8 cellular contexts compared by ENCODE assay signal in genomic region chr14:105485720-105486332, GRCh38. TPM values are rescaled to one million over a fixed set of nuclear protein-coding genes. Genes with fewer than 3 reads are reported as not detected.
A peak's percentile ranks its signal among the peaks of the same experiment; 100 is the strongest.
DNase-seq lines count a peak whose midpoint lies in the region; ATAC-seq and TF ChIP-seq lines count a peak whose summit lies in the region.

No MANE protein-coding gene starts in this region.

- H3K4me3 ChIP-seq in HL-60 (replicated peaks; ENCODE audit: insufficient read depth, low read length), result no peak overlapping the region
- peak overlapping the region in 2 of 4 donors; percentile 83 to 86 for H3K4me3 ChIP-seq in esophagus squamous epithelium
- no peak overlapping the region for H3K4me3 ChIP-seq in retinal pigment epithelial cell (ENCODE audit: low read length)

- 40% methylated on average over 1 of the region's 21 CpGs; no CpG with 5 or more reads in 1 of the 2 donors for WGBS in esophagus squamous epithelium, 2 donors

- peak; percentile 32; the same call in 1 of the 2 replicates for TF ChIP-seq CTCF in C4-2B (conservative IDR thresholded peaks at IDR 0.05)
- peak; percentile 17 for TF ChIP-seq CTCF in HL-60 (IDR thresholded peaks at IDR 0.05; ENCODE audit: insufficient read depth, low read length)
- TF ChIP-seq CTCF in esophagus squamous epithelium (IDR thresholded peaks at IDR 0.05), result no peak
- peak; percentile 56 for TF ChIP-seq CTCF in retinal pigment epithelial cell (conservative IDR thresholded peaks at IDR 0.05; ENCODE audit: low read depth, low read length)

- H3K27me3 ChIP-seq in HL-60 (ENCODE audit: insufficient read depth, poor library complexity, severe bottlenecking) (peaks cover 16% of the 10 kb centered on the region), esophagus squamous epithelium (peaks cover 0 to 23% (median 0%) of the 10 kb centered on the region in 4 donors)

- no peak for TF ChIP-seq POLR2A in esophagus squamous epithelium (IDR thresholded peaks at IDR 0.05)

- no peaks in the 10 kb centered on the region for H3K9me3 ChIP-seq in esophagus squamous epithelium

- DNase-seq in HL-60 (ENCODE audit: low read depth in 1 of 2, low spot score in 1 of 2) (peak in 1 of 2 experiments; percentile 25), T-helper 22 cell (ENCODE audit: low read depth) (peak; percentile 65), esophagus squamous epithelium (lab: John Stamatoyannopoulos, UW) (no peak), retinal pigment epithelial cell (ENCODE audit: low read depth) (no peak), putamen (ENCODE audit: low spot score) (no peak)

- intact Hi-C loops in esophagus squamous epithelium (cut with DNase I), result loop anchor here (10.0 kb wide), 1 partner anchor 111 kb away; no protein-coding TSS in a partner anchor

- no peak for ATAC-seq in GM19351 (IDR thresholded peaks at IDR 0.05; ENCODE audit: unreplicated experiment)
- ATAC-seq in HG03565 (IDR thresholded peaks at IDR 0.05; ENCODE audit: unreplicated experiment), result no peak

- H3K36me3 ChIP-seq in esophagus squamous epithelium, result no peaks in the 10 kb centered on the region

- H3K4me1 ChIP-seq in esophagus squamous epithelium, result peaks cover 82 to 95% (median 90%) of the 10 kb centered on the region in 3 donors

- no peak overlapping the region for H3K27ac ChIP-seq in C4-2B
- no peak overlapping the region for H3K27ac ChIP-seq in HL-60 (replicated peaks)
- H3K27ac ChIP-seq in esophagus squamous epithelium, result peak overlapping the region; percentile 90 to 99 (median 94)

RNA-seq across cellular contexts. Expression of gene CRIP1, which starts 0.9 kb away (rescaled TPM):
- total RNA-seq in esophagus squamous epithelium, result 10 to 100 TPM in 3 of 4 donors, 1 to 10 TPM in 1; 8.2 to 35.6 (median 24.7) TPM

RNA-seq across cellular contexts. Expression of gene TEDC1, which starts 5.2 kb away (rescaled TPM):
- total RNA-seq in esophagus squamous epithelium, result 10 to 100 TPM in 1 of 4 donors, 1 to 10 TPM in 3; 7.1 to 12.8 (median 7.6) TPM

RNA-seq across cellular contexts. Expression of gene CRIP2, which starts 11.2 kb away (rescaled TPM):
- 100 to 1,000 TPM in 2 of 4 donors, 10 to 100 TPM in 2; 44.2 to 118 (median 80.7) TPM for total RNA-seq in esophagus squamous epithelium

RNA-seq across cellular contexts. Expression of gene TMEM121, which starts 40.6 kb away (rescaled TPM):
- 1 to 10 TPM in 3 of 4 donors, under 1 TPM in 1; 0.61 to 2.1 (median 1.6) TPM for total RNA-seq in esophagus squamous epithelium

Comparison
In these comparisons a context has a peak if more than half of its experiments do, and no peak if none do; other contexts are left out.
1. H3K27ac ChIP-seq: peak in esophagus squamous epithelium (4 of 4); none in C4-2B (single experiment) and HL-60 (single experiment).
2. CTCF ChIP-seq: peak in C4-2B (single experiment), HL-60 (single experiment) and retinal pigment epithelial cell (single experiment); none in esophagus squamous epithelium (0 of 6).